1 cellular context compared by ENCODE assay signal in the genomic region with DNA sequence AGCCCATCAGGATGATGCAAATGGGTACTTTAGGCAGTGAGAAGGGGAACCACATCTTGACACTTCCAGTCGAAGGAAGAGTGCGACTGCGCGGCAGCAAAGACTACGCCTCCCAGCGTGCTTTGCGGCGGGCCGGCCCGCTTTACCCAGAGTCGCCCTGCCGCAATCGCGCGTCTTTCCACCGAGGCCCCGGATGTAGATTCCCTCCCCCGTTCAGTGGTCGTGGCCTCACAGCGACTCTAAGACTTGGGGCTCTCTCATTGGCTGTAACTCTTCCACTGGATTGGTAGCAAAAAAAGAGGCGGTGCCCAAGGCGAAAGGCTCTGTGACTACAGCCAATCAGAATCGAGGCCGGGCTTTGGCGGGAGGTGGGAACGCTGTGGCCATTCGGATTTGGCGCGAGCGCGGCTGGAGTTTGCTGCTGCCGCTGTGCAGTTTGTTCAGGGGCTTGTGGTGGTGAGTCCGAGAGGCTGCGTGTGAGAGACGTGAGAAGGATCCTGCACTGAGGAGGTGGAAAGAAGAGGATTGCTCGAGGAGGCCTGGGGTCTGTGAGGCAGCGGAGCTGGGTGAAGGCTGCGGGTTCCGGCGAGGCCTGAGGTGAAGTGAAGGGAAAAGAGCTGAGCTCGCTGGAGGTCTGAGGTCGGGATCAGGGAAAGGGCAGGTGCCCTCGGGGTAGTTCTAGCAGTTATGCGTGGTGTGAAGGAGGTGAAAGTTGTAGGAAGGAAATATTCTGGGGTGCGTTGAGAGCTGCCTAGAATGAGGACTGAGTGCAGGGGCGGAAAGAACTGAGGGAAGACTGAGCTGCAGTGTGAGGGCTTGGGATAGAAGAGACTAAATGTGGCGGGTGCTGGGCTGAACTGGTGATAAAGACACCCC.
A peak's percentile ranks its signal among the peaks of the same experiment; 100 is the strongest.
TF ChIP-seq lines count a peak whose summit lies in the region.

A gene with protein sequence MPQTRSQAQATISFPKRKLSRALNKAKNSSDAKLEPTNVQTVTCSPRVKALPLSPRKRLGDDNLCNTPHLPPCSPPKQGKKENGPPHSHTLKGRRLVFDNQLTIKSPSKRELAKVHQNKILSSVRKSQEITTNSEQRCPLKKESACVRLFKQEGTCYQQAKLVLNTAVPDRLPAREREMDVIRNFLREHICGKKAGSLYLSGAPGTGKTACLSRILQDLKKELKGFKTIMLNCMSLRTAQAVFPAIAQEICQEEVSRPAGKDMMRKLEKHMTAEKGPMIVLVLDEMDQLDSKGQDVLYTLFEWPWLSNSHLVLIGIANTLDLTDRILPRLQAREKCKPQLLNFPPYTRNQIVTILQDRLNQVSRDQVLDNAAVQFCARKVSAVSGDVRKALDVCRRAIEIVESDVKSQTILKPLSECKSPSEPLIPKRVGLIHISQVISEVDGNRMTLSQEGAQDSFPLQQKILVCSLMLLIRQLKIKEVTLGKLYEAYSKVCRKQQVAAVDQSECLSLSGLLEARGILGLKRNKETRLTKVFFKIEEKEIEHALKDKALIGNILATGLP (plus strand): TSS at position 386 of the 876 bp plus-strand sequence. CDS start 1,542 bp downstream, outside the sequence.

TF ChIP-seq in HepG2, 621 proteins besides CTCF, POLR2A, EP300 and RAD21 (continued from another document and continues in another):
- TF ChIP-seq, protein P1, sequence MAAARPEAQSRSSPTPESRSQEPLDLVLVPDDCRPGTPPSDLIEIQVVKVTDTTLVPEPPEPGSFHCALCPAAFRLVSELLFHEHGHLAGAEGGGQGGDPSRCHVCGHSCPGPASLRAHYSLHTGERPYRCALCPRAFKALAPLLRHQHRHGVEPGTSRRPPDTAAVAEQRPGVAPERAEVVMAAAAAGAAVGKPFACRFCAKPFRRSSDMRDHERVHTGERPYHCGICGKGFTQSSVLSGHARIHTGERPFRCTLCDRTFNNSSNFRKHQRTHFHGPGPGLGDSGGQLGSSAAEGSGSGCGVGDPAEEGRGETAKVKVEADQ (CRISPR knock-in tag; IDR thresholded peaks at IDR 0.05; ENCODE audit: borderline replicate concordance) = peak; percentile 91; the same call in 1 of the 2 replicates
- TF ChIP-seq EED (CRISPR knock-in tag; IDR thresholded peaks at IDR 0.05) (peak; percentile 86), ZFP90 (CRISPR knock-in tag; IDR thresholded peaks at IDR 0.05; ENCODE audit: borderline replicate concordance) (peak; percentile 95), ZNF264 (CRISPR knock-in tag; IDR thresholded peaks at IDR 0.05) (0 out of 2 replicates have a peak, but pooled peaks have one; percentile 7), ZBTB20 (CRISPR knock-in tag; IDR thresholded peaks at IDR 0.05; ENCODE audit: borderline replicate concordance, low read depth) (no peak), ZNF878 (CRISPR knock-in tag; IDR thresholded peaks at IDR 0.05) (peak; percentile 97), ESRRA (CRISPR knock-in tag; IDR thresholded peaks at IDR 0.05; ENCODE audit: low read depth) (no peak), SRF (IDR thresholded peaks at IDR 0.05; ENCODE audit: low read depth, low read length) (no peak), ARNT2 (CRISPR knock-in tag; IDR thresholded peaks at IDR 0.05; ENCODE audit: low read depth) (peak; percentile 96), HDAC2 (CRISPR knock-in tag; IDR thresholded peaks at IDR 0.05) (peak; percentile 75), HIVEP1 (CRISPR knock-in tag; IDR thresholded peaks at IDR 0.05) (0 out of 2 replicates have a peak, but pooled peaks have one; percentile 63), ZMYM3 (CRISPR knock-in tag; IDR thresholded peaks at IDR 0.05) (no peak; the same call in 1 of the 2 replicates), FOXC1 (CRISPR knock-in tag; IDR thresholded peaks at IDR 0.05; ENCODE audit: borderline replicate concordance) (no peak; the same call in 1 of the 2 replicates), ZBTB42 (CRISPR knock-in tag; IDR thresholded peaks at IDR 0.05) (no peak), ONECUT2 (CRISPR knock-in tag; IDR thresholded peaks at IDR 0.05) (no peak), PHF20 (CRISPR knock-in tag; IDR thresholded peaks at IDR 0.05) (peak; percentile 71; the same call in 1 of the 2 replicates), ZNF547 (CRISPR knock-in tag; IDR thresholded peaks at IDR 0.05) (peak; percentile 91; the same call in 1 of the 2 replicates), KLF9 (CRISPR knock-in tag; IDR thresholded peaks at IDR 0.05; ENCODE audit: low read depth) (peak; percentile 91), ZNF317 (CRISPR knock-in tag; IDR thresholded peaks at IDR 0.05) (0 out of 2 replicates have a peak, but pooled peaks have one; percentile 18), ZNF747 (CRISPR knock-in tag; IDR thresholded peaks at IDR 0.05; ENCODE audit: borderline replicate concordance) (no peak), ZBTB7B (CRISPR knock-in tag; IDR thresholded peaks at IDR 0.05) (peak; percentile 64; the same call in 1 of the 2 replicates), PAF1 (CRISPR knock-in tag; IDR thresholded peaks at IDR 0.05) (no peak), ZNF432 (CRISPR knock-in tag; IDR thresholded peaks at IDR 0.05; ENCODE audit: borderline replicate concordance) (no peak), ZKSCAN1 (IDR thresholded peaks at IDR 0.05; ENCODE audit: low read length) (no peak)
- TF ChIP-seq, protein P2, sequence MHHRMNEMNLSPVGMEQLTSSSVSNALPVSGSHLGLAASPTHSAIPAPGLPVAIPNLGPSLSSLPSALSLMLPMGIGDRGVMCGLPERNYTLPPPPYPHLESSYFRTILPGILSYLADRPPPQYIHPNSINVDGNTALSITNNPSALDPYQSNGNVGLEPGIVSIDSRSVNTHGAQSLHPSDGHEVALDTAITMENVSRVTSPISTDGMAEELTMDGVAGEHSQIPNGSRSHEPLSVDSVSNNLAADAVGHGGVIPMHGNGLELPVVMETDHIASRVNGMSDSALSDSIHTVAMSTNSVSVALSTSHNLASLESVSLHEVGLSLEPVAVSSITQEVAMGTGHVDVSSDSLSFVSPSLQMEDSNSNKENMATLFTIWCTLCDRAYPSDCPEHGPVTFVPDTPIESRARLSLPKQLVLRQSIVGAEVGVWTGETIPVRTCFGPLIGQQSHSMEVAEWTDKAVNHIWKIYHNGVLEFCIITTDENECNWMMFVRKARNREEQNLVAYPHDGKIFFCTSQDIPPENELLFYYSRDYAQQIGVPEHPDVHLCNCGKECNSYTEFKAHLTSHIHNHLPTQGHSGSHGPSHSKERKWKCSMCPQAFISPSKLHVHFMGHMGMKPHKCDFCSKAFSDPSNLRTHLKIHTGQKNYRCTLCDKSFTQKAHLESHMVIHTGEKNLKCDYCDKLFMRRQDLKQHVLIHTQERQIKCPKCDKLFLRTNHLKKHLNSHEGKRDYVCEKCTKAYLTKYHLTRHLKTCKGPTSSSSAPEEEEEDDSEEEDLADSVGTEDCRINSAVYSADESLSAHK (CRISPR knock-in tag; IDR thresholded peaks at IDR 0.05; ENCODE audit: borderline replicate concordance) = no peak
- TF ChIP-seq, protein P3, sequence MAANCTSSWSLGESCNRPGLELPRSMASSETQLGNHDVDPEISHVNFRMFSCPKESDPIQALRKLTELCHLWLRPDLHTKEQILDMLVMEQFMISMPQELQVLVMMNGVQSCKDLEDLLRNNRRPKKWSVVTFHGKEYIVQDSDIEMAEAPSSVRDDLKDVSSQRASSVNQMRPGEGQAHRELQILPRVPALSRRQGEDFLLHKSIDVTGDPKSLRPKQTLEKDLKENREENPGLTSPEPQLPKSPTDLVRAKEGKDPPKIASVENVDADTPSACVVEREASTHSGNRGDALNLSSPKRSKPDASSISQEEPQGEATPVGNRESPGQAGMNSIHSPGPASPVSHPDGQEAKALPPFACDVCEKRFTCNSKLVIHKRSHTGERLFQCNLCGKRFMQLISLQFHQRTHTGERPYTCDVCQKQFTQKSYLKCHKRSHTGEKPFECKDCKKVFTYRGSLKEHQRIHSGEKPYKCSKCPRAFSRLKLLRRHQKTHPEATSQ (CRISPR knock-in tag; IDR thresholded peaks at IDR 0.05; ENCODE audit: borderline replicate concordance) = peak; percentile 89; the same call in 1 of the 2 replicates
- TF ChIP-seq, protein P4, sequence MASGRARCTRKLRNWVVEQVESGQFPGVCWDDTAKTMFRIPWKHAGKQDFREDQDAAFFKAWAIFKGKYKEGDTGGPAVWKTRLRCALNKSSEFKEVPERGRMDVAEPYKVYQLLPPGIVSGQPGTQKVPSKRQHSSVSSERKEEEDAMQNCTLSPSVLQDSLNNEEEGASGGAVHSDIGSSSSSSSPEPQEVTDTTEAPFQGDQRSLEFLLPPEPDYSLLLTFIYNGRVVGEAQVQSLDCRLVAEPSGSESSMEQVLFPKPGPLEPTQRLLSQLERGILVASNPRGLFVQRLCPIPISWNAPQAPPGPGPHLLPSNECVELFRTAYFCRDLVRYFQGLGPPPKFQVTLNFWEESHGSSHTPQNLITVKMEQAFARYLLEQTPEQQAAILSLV (CRISPR knock-in tag; IDR thresholded peaks at IDR 0.05; ENCODE audit: borderline replicate concordance) = peak; percentile 47; the same call in 1 of the 2 replicates
- TF ChIP-seq, protein P5, sequence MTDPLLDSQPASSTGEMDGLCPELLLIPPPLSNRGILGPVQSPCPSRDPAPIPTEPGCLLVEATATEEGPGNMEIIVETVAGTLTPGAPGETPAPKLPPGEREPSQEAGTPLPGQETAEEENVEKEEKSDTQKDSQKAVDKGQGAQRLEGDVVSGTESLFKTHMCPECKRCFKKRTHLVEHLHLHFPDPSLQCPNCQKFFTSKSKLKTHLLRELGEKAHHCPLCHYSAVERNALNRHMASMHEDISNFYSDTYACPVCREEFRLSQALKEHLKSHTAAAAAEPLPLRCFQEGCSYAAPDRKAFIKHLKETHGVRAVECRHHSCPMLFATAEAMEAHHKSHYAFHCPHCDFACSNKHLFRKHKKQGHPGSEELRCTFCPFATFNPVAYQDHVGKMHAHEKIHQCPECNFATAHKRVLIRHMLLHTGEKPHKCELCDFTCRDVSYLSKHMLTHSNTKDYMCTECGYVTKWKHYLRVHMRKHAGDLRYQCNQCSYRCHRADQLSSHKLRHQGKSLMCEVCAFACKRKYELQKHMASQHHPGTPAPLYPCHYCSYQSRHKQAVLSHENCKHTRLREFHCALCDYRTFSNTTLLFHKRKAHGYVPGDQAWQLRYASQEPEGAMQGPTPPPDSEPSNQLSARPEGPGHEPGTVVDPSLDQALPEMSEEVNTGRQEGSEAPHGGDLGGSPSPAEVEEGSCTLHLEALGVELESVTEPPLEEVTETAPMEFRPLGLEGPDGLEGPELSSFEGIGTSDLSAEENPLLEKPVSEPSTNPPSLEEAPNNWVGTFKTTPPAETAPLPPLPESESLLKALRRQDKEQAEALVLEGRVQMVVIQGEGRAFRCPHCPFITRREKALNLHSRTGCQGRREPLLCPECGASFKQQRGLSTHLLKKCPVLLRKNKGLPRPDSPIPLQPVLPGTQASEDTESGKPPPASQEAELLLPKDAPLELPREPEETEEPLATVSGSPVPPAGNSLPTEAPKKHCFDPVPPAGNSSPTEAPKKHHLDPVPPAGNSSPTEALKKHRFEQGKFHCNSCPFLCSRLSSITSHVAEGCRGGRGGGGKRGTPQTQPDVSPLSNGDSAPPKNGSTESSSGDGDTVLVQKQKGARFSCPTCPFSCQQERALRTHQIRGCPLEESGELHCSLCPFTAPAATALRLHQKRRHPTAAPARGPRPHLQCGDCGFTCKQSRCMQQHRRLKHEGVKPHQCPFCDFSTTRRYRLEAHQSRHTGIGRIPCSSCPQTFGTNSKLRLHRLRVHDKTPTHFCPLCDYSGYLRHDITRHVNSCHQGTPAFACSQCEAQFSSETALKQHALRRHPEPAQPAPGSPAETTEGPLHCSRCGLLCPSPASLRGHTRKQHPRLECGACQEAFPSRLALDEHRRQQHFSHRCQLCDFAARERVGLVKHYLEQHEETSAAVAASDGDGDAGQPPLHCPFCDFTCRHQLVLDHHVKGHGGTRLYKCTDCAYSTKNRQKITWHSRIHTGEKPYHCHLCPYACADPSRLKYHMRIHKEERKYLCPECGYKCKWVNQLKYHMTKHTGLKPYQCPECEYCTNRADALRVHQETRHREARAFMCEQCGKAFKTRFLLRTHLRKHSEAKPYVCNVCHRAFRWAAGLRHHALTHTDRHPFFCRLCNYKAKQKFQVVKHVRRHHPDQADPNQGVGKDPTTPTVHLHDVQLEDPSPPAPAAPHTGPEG (CRISPR knock-in tag; IDR thresholded peaks at IDR 0.05) = peak; percentile 71; the same call in 1 of the 2 replicates
- TF ChIP-seq, protein P6, sequence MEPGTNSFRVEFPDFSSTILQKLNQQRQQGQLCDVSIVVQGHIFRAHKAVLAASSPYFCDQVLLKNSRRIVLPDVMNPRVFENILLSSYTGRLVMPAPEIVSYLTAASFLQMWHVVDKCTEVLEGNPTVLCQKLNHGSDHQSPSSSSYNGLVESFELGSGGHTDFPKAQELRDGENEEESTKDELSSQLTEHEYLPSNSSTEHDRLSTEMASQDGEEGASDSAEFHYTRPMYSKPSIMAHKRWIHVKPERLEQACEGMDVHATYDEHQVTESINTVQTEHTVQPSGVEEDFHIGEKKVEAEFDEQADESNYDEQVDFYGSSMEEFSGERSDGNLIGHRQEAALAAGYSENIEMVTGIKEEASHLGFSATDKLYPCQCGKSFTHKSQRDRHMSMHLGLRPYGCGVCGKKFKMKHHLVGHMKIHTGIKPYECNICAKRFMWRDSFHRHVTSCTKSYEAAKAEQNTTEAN (CRISPR knock-in tag; conservative IDR thresholded peaks at IDR 0.05) = 0 out of 2 replicates have a peak, but pooled peaks have one; percentile 64
- TF ChIP-seq, protein P7, sequence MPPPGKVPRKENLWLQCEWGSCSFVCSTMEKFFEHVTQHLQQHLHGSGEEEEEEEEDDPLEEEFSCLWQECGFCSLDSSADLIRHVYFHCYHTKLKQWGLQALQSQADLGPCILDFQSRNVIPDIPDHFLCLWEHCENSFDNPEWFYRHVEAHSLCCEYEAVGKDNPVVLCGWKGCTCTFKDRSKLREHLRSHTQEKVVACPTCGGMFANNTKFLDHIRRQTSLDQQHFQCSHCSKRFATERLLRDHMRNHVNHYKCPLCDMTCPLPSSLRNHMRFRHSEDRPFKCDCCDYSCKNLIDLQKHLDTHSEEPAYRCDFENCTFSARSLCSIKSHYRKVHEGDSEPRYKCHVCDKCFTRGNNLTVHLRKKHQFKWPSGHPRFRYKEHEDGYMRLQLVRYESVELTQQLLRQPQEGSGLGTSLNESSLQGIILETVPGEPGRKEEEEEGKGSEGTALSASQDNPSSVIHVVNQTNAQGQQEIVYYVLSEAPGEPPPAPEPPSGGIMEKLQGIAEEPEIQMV (CRISPR knock-in tag; IDR thresholded peaks at IDR 0.05; ENCODE audit: low read depth) = 0 out of 2 replicates have a peak, but pooled peaks have one; percentile 61
- TF ChIP-seq, protein P8, sequence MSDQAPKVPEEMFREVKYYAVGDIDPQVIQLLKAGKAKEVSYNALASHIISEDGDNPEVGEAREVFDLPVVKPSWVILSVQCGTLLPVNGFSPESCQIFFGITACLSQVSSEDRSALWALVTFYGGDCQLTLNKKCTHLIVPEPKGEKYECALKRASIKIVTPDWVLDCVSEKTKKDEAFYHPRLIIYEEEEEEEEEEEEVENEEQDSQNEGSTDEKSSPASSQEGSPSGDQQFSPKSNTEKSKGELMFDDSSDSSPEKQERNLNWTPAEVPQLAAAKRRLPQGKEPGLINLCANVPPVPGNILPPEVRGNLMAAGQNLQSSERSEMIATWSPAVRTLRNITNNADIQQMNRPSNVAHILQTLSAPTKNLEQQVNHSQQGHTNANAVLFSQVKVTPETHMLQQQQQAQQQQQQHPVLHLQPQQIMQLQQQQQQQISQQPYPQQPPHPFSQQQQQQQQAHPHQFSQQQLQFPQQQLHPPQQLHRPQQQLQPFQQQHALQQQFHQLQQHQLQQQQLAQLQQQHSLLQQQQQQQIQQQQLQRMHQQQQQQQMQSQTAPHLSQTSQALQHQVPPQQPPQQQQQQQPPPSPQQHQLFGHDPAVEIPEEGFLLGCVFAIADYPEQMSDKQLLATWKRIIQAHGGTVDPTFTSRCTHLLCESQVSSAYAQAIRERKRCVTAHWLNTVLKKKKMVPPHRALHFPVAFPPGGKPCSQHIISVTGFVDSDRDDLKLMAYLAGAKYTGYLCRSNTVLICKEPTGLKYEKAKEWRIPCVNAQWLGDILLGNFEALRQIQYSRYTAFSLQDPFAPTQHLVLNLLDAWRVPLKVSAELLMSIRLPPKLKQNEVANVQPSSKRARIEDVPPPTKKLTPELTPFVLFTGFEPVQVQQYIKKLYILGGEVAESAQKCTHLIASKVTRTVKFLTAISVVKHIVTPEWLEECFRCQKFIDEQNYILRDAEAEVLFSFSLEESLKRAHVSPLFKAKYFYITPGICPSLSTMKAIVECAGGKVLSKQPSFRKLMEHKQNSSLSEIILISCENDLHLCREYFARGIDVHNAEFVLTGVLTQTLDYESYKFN (CRISPR knock-in tag; conservative IDR thresholded peaks at IDR 0.05) = peak; percentile 66
